Comparison of ENCODE assay signal across 8 cellular contexts in genomic region chr17:75289832-75290337, GRCh38. TPM values are rescaled to one million over a fixed set of nuclear protein-coding genes. Genes with fewer than 3 reads are reported as not detected.
DNase-seq lines count a peak whose midpoint lies in the region; ATAC-seq and TF ChIP-seq lines count a peak whose summit lies in the region.

No MANE protein-coding gene starts in this region.

- peak overlapping the region; percentile 85 to 88 for H3K18ac ChIP-seq in mesenchymal stem cell (ENCODE audit: low read depth in 1 of 2, low read length in 2 of 2)

- peaks cover 3% of the 10 kb centered on the region for H3K79me1 ChIP-seq in mesenchymal stem cell (replicated peaks; ENCODE audit: low read length, poor library complexity, severe bottlenecking)

- no peak overlapping the region for H2AFZ ChIP-seq in mesenchymal stem cell (ENCODE audit: low read depth, low read length)

- H3K4me1 ChIP-seq in mesenchymal stem cell (ENCODE audit: control insufficient read depth, insufficient read depth, low read depth, low read length) = peaks cover 3% of the 10 kb centered on the region

- H3K9me3 ChIP-seq in mesenchymal stem cell (ENCODE audit: control insufficient read depth, low read length) = no peaks in the 10 kb centered on the region

- no peak overlapping the region for H2AK5ac ChIP-seq in mesenchymal stem cell (ENCODE audit: low read length, severe bottlenecking)

- H2BK15ac ChIP-seq in mesenchymal stem cell (ENCODE audit: low read depth, poor library complexity, severe bottlenecking) = peak overlapping the region; percentile 30

- H3K4me3 ChIP-seq in AG09309 (ENCODE audit: control insufficient read depth, low read depth, low read length) = peak overlapping the region; percentile 76
- peak overlapping the region; percentile 89 for H3K4me3 ChIP-seq in WI38 (ENCODE audit: low read depth, low read length)
- H3K4me3 ChIP-seq in mesenchymal stem cell (ENCODE audit: insufficient read depth in 1 of 2, low read depth in 1 of 2, low read length in 2 of 2) = peak overlapping the region; percentile 70 to 99

- H3K36me3 ChIP-seq in mesenchymal stem cell (ENCODE audit: control insufficient read depth in 1 of 2, insufficient read depth in 2 of 2, low read depth in 1 of 2, low read length in 2 of 2) = peaks cover 9 to 12% of the 10 kb centered on the region in 2 experiments

- ATAC-seq in GM18867 (IDR thresholded peaks at IDR 0.05; ENCODE audit: unreplicated experiment) = peak; percentile 31

- peak overlapping the region in 1 of 2 experiments; percentile 32 for H2BK12ac ChIP-seq in mesenchymal stem cell (ENCODE audit: low read length in 2 of 2)

- H3K27me3 ChIP-seq in mesenchymal stem cell (ENCODE audit: control insufficient read depth in 1 of 2, insufficient read depth in 1 of 2, low read length in 2 of 2) = no peaks in the 10 kb centered on the region

- peak overlapping the region; percentile 43 for H4K91ac ChIP-seq in mesenchymal stem cell (ENCODE audit: low read length)

- peak overlapping the region in 1 of 2 experiments; percentile 78 for H3K14ac ChIP-seq in mesenchymal stem cell (ENCODE audit: low read length in 2 of 2)

- H2BK5ac ChIP-seq in mesenchymal stem cell (ENCODE audit: low read depth, low read length, poor library complexity, severe bottlenecking) = no peak overlapping the region

- H3K27ac ChIP-seq in mesenchymal stem cell (ENCODE audit: low read length, poor library complexity, severe bottlenecking) = peak overlapping the region; percentile 68

- peak overlapping the region; percentile 87 for H3K4me2 ChIP-seq in mesenchymal stem cell (ENCODE audit: low read length, poor library complexity, severe bottlenecking)

- DNase-seq in AG09309 (ENCODE audit: low read depth) (no peak), Kasumi-1 (lab: John Stamatoyannopoulos, UW) (peak; percentile 91 to 95), dermis blood vessel endothelial cell (peak; percentile 65), mesenchymal stem cell (peak; percentile 72), NCI-H2171 (lab: John Stamatoyannopoulos, UW) (no peak)
- peak; percentile 27 to 43 for DNase-seq in stimulated activated CD8-positive, alpha-beta memory T cell treated with anti-CD3 and anti-CD28 coated beads, Interleukin-2, amount 100 ng/mL, for 1 hour (ENCODE audit: low read depth in 2 of 2)

- peak overlapping the region; percentile 52 for H2BK120ac ChIP-seq in mesenchymal stem cell (ENCODE audit: low read depth, low read length)

- peak overlapping the region; percentile 99 for H3K9ac ChIP-seq in mesenchymal stem cell (ENCODE audit: low read length)

- peak overlapping the region; percentile 97 for H4K8ac ChIP-seq in mesenchymal stem cell (ENCODE audit: low read length)

- H3K4ac ChIP-seq in mesenchymal stem cell (ENCODE audit: low read depth in 1 of 2, low read length in 2 of 2) = peak overlapping the region; percentile 79 to 80

- no peak overlapping the region for H3K23ac ChIP-seq in mesenchymal stem cell (ENCODE audit: low read length in 2 of 2)

- WGBS in mesenchymal stem cell = 30% methylated on average over 13 of the region's 26 CpGs

- TF ChIP-seq CTCF in AG09309 (IDR thresholded peaks at IDR 0.05; ENCODE audit: control insufficient read depth, insufficient read depth, low read depth, low read length, missing control alignments) (peak; percentile 20), WI38 (IDR thresholded peaks at IDR 0.05; ENCODE audit: low read depth, low read length) (no peak)

RNA-seq across cellular contexts. Expression of gene SLC25A19, which starts 0.7 kb away (rescaled TPM):
- total RNA-seq in dermis blood vessel endothelial cell = 10.3 and 13.1 TPM in 2 replicates
- 5.0 TPM for polyA plus RNA-seq in mesenchymal stem cell (2013, experiment 1 of 2)
- polyA plus RNA-seq in mesenchymal stem cell (2013, experiment 2 of 2) = 4.5 TPM

RNA-seq across cellular contexts. Expression of gene MIF4GD, which starts 18.9 kb away (rescaled TPM):
- total RNA-seq in dermis blood vessel endothelial cell = 10.6 and 12.8 TPM in 2 replicates
- 7.0 TPM for polyA plus RNA-seq in mesenchymal stem cell (2013, experiment 1 of 2)
- 7.0 TPM for polyA plus RNA-seq in mesenchymal stem cell (2013, experiment 2 of 2)

RNA-seq across cellular contexts. Expression of gene MRPS7, which starts 28.2 kb away (rescaled TPM):
- total RNA-seq in dermis blood vessel endothelial cell = 63.2 and 73.5 TPM in 2 replicates
- 36.2 TPM for polyA plus RNA-seq in mesenchymal stem cell (2013, experiment 1 of 2)
- 36.1 TPM for polyA plus RNA-seq in mesenchymal stem cell (2013, experiment 2 of 2)

RNA-seq across cellular contexts. Expression of gene GGA3, which starts 28.5 kb away (rescaled TPM):
- 11.9 and 26.4 TPM in 2 replicates for total RNA-seq in dermis blood vessel endothelial cell
- 17.0 TPM for polyA plus RNA-seq in mesenchymal stem cell (2013, experiment 1 of 2)
- polyA plus RNA-seq in mesenchymal stem cell (2013, experiment 2 of 2) = 15.9 TPM

Comparison
In these comparisons a context has a peak if more than half of its experiments do, and no peak if none do; other contexts are left out.
1. DNase-seq: peak in Kasumi-1 (2 of 2), dermis blood vessel endothelial cell (single experiment), mesenchymal stem cell (single experiment) and stimulated activated CD8-positive, alpha-beta memory T cell treated with anti-CD3 and anti-CD28 coated beads, Interleukin-2, amount 100 ng/mL, for 1 hour (2 of 2); none in AG09309 (single experiment) and NCI-H2171 (single experiment).
2. Peak in every context shown above with its lines, with median percentiles within 50 percentile points of each other: H3K4me3 ChIP-seq.